In the genomic region with DNA sequence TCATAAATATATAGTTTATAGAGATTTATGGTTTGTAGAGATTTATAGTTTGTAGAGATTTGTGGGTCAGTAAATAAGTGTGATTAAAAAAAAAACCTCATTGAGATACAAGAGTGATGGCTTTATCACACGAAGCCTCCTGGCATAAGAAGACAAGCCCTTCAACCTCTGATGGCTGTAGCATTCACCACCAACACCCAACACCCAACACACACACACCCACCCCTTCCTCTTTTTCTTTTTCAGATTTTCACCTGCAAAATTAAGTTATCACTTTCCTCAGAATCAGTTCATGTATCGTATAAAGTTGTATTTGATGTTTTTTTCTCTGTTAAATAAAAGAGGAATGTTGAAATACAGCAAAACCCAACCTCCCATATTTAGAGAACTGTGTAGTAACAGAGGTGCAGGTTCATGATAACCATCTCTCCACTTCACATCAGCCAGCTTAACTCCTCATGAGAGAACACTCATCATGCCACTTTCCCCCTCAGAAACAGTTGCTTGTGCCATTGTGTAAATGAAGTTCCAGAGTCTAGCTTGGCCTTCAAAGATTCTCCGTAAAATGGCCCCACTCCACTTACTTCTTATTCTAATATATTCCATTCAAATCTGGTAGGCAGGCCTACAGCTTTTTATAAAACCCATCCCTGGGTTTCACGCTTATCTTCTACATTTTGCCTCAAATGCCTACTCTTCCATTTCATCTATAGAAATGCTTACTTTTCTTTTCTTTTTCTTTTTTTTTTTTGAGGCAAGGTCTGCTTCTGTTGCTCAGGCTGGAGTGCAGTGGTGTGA, we compare ENCODE assay signal across 8 cellular contexts.
A peak's percentile ranks its signal among the peaks of the same experiment; 100 is the strongest.
DNase-seq lines count a peak whose midpoint lies in the region; ATAC-seq and TF ChIP-seq lines count a peak whose summit lies in the region.

No MANE protein-coding gene starts in this region.

- H3K27me3 ChIP-seq in mammary epithelial cell (ENCODE audit: insufficient read depth, low read length), result no peaks in the 10 kb centered on the region
- H3K27me3 ChIP-seq in MG63, result no peaks in the 10 kb centered on the region

- no peak overlapping the region for H3K9ac ChIP-seq in mammary epithelial cell (ENCODE audit: insufficient read depth, low read length)

- intact Hi-C loops in mammary epithelial cell (cut with micrococcal nuclease), result no loop called here

- no peaks in the 10 kb centered on the region for H3K9me3 ChIP-seq in mammary epithelial cell (replicated peaks; ENCODE audit: insufficient read depth, low read length)
- no peaks in the 10 kb centered on the region for H3K9me3 ChIP-seq in MG63

- H3K9me3 Mint-ChIP-seq in osteocyte (ENCODE audit: unreplicated experiment), result no peaks in the 10 kb centered on the region

- 95% methylated on average over 4 of the region's 4 CpGs for WGBS in mammary epithelial cell (ENCODE audit: low coverage, missing lambda C conversion rate)

- CTCF ChIA-PET in mammary epithelial cell (lab: Charles Lee; ENCODE audit: low non-redundant PET), result no interaction called here

- H3K27ac ChIP-seq in mammary epithelial cell (ENCODE audit: insufficient read depth, low read depth, low read length), result no peak overlapping the region

- peaks cover 88% of the 10 kb centered on the region for H3K79me2 ChIP-seq in mammary epithelial cell (ENCODE audit: insufficient read depth, low read length)

- BruUV-seq in mammary epithelial cell (replicated peaks; lab: Mats Ljungman, UMichigan), result no TSS peak

- peak overlapping the region; percentile 97 for H3K4me3 ChIP-seq in GM12865 (ENCODE audit: low read depth, low read length)
- H3K4me3 ChIP-seq in mammary epithelial cell (replicated peaks in 1 of 3; ENCODE audit: insufficient read depth in 1 of 3, low read depth in 2 of 3, low read length in 3 of 3), result no peak overlapping the region
- H3K4me3 ChIP-seq in MG63, result no peak overlapping the region

- no peaks in the 10 kb centered on the region for H3K27me3 Mint-ChIP-seq in osteocyte (ENCODE audit: unreplicated experiment)

- peak; percentile 49 for DNase-seq in GM12865 (ENCODE audit: low read depth)
- peak; percentile 48 to 63 for DNase-seq in NCI-H526 (lab: John Stamatoyannopoulos, UW)
- DNase-seq in mammary epithelial cell, result no peak
- DNase-seq in osteocyte (ENCODE audit: extremely low spot score, unreplicated experiment), result no peak
- no peak for DNase-seq in DMS114 treated with DMSO at 0.1 percent for 48 hours (lab: John Stamatoyannopoulos, UW; ENCODE audit: unreplicated experiment)
- DNase-seq in HPDE6-E6E7 (ENCODE audit: extremely low spot score), result no peak
- DNase-seq in MG63, result no peak

- in situ Hi-C loops in mammary epithelial cell (cut with MboI; ENCODE audit: low sequenced_read_pairs in 2 of 2), result no loop called here

- H3K4me3 Mint-ChIP-seq in osteocyte (ENCODE audit: unreplicated experiment), result no peak overlapping the region

- no peaks in the 10 kb centered on the region for H4K20me1 ChIP-seq in mammary epithelial cell (ENCODE audit: insufficient read depth, low read length)

- dilution Hi-C loops in mammary epithelial cell (cut with HindIII; ENCODE audit: low sequenced_read_pairs), result loop anchor here (5.0 kb wide), 1 partner anchor 35 kb away; no protein-coding TSS in a partner anchor

- H3K4me1 ChIP-seq in mammary epithelial cell (ENCODE audit: insufficient read depth, low read length), result peaks cover 20% of the 10 kb centered on the region

- peaks cover 60% of the 10 kb centered on the region for H3K4me1 Mint-ChIP-seq in osteocyte (ENCODE audit: unreplicated experiment)

- ATAC-seq in HG02970 (IDR thresholded peaks at IDR 0.05; ENCODE audit: low FRiP score, unreplicated experiment), result no peak

- H3K36me3 Mint-ChIP-seq in osteocyte (ENCODE audit: unreplicated experiment), result no peaks in the 10 kb centered on the region

- H3K4me2 ChIP-seq in mammary epithelial cell (ENCODE audit: insufficient read depth, low read depth, low read length), result peak overlapping the region; percentile 13

- TF ChIP-seq CTCF in GM12865 (IDR thresholded peaks at IDR 0.05; ENCODE audit: insufficient read depth, low read depth, low read length, missing control alignments) (no peak), mammary epithelial cell (conservative IDR thresholded peaks at IDR 0.05 in 1 of 2, IDR thresholded peaks at IDR 0.05 in 1 of 2; ENCODE audit: extremely low read depth in 1 of 2, insufficient read depth in 1 of 2, low read depth in 1 of 2, low read length in 2 of 2) (no peak), osteocyte (IDR thresholded peaks at IDR 0.05) (no peak)

- H2AFZ ChIP-seq in mammary epithelial cell (ENCODE audit: low read depth, low read length), result no peak overlapping the region

- no peaks in the 10 kb centered on the region for H3K36me3 ChIP-seq in mammary epithelial cell (ENCODE audit: insufficient read depth, low read length)
- H3K36me3 ChIP-seq in MG63, result peaks cover 14% of the 10 kb centered on the region; the same call in 1 of the 2 replicates

- peak overlapping the region; percentile 80 for H3K27ac Mint-ChIP-seq in osteocyte (ENCODE audit: unreplicated experiment)

Comparison
In these comparisons a context has a peak if more than half of its experiments do, and no peak if none do; other contexts are left out.
1. DNase-seq: peak in GM12865 (single experiment) and NCI-H526 (2 of 2); none in mammary epithelial cell (single experiment), osteocyte (single experiment), DMS114 treated with DMSO at 0.1 percent for 48 hours (single experiment), HPDE6-E6E7 (single experiment) and MG63 (single experiment).